8 cellular contexts compared by ENCODE assay signal in genomic region chr5:170420809-170421412, GRCh38. TPM values are rescaled to one million over a fixed set of nuclear protein-coding genes. Genes with fewer than 3 reads are reported as not detected.
DNase-seq lines count a peak whose midpoint lies in the region; ATAC-seq and TF ChIP-seq lines count a peak whose summit lies in the region.

No MANE protein-coding gene starts in this region.

- CTCF ChIA-PET in IMR-90 (lab: Yijun Ruan, JAX) = interaction anchor here (0.5 to 1.8 kb wide), 3 partner anchors 10 to 195 kb away, joined by 3 to 10 read pairs (median 4); no protein-coding TSS in a partner anchor

- H2BK15ac ChIP-seq in IMR-90 (ENCODE audit: low read depth, low read length) (no peak overlapping the region), neuronal stem cell (ENCODE audit: low read length) (no peak overlapping the region)

- H3K9me3 ChIP-seq in IMR-90 (ENCODE audit: control insufficient read depth, insufficient read depth, low read length) = no peaks in the 10 kb centered on the region
- H3K9me3 ChIP-seq in Peyer's patch = no peaks in the 10 kb centered on the region
- H3K9me3 ChIP-seq in neuronal stem cell (replicated peaks in 1 of 2; ENCODE audit: control insufficient read depth in 2 of 2, insufficient read depth in 1 of 2, low read depth in 1 of 2, low read length in 2 of 2) = peaks cover 0 to 2% of the 10 kb centered on the region in 2 donors
- no peaks in the 10 kb centered on the region for H3K9me3 ChIP-seq in uterus

- H3K27me3 ChIP-seq in IMR-90 (ENCODE audit: control insufficient read depth, insufficient read depth, low read length) = peaks cover 7% of the 10 kb centered on the region
- H3K27me3 ChIP-seq in Peyer's patch = no peaks in the 10 kb centered on the region
- peaks cover 0 to 4% (median 0%) of the 10 kb centered on the region in 3 experiments for H3K27me3 ChIP-seq in neuronal stem cell (ENCODE audit: control insufficient read depth in 3 of 3, insufficient read depth in 3 of 3, low read depth in 1 of 3, low read length in 3 of 3)
- no peaks in the 10 kb centered on the region for H3K27me3 ChIP-seq in uterus

- no peak overlapping the region for H3K27ac ChIP-seq in IMR-90 (ENCODE audit: insufficient read depth, low read length)
- H3K27ac ChIP-seq in Peyer's patch = no peak overlapping the region
- no peak overlapping the region for H3K27ac ChIP-seq in neuronal stem cell (replicated peaks; ENCODE audit: low read length)
- H3K27ac ChIP-seq in uterus = no peak overlapping the region

- TF ChIP-seq CTCF in IMR-90 (conservative IDR thresholded peaks at IDR 0.05; ENCODE audit: low read depth, low read length) (peak; percentile 62), Peyer's patch (IDR thresholded peaks at IDR 0.05) (peak; percentile 53 to 78 (median 56)), fibroblast of pulmonary artery (IDR thresholded peaks at IDR 0.05; ENCODE audit: low read length, missing control alignments) (peak; percentile 83), uterus (IDR thresholded peaks at IDR 0.05) (peak; percentile 61 to 76 (median 76))

- H2BK12ac ChIP-seq in neuronal stem cell (ENCODE audit: low read length) = no peak overlapping the region

- BruUV-seq in IMR-90 (replicated peaks; lab: Mats Ljungman, UMichigan) = no TSS peak

- ATAC-seq in IMR-90 (ENCODE audit: low read depth) = peak; percentile 90

- H3K4me1 ChIP-seq in IMR-90 (ENCODE audit: control insufficient read depth, insufficient read depth, low read length) = no peaks in the 10 kb centered on the region
- H3K4me1 ChIP-seq in Peyer's patch = no peaks in the 10 kb centered on the region
- H3K4me1 ChIP-seq in neuronal stem cell (ENCODE audit: control insufficient read depth in 2 of 2, insufficient read depth in 1 of 2, low read depth in 1 of 2, low read length in 2 of 2) = peaks cover 0 to 3% of the 10 kb centered on the region in 2 donors
- no peaks in the 10 kb centered on the region for H3K4me1 ChIP-seq in uterus

- H2BK5ac ChIP-seq in IMR-90 (ENCODE audit: low read depth, low read length, poor library complexity, severe bottlenecking) (no peak overlapping the region), neuronal stem cell (ENCODE audit: low read length) (no peak overlapping the region)

- DNase-seq in DMS 273 (lab: John Stamatoyannopoulos, UW; ENCODE audit: unreplicated experiment) (peak; percentile 82), DMS 273 treated with DMSO at 0.1 percent for 48 hours (lab: John Stamatoyannopoulos, UW) (no peak), IMR-90 (peak; percentile 67), Peyer's patch (peak in 2 of 3 donors; percentile 49 to 73), fibroblast of pulmonary artery (ENCODE audit: low read depth) (peak; percentile 82), neuronal stem cell (ENCODE audit: low spot score) (peak; percentile 78), uterus (peak; percentile 48 to 73)
- DNase-seq in activated T-cell treated with anti-CD3 and anti-CD28 coated beads, Interleukin-2, amount 50 U/mL, for 48 hours = peak; percentile 58 to 63

- H2AFZ ChIP-seq in IMR-90 (replicated peaks; ENCODE audit: low read length, poor library complexity) (peak overlapping the region; percentile 28), neuronal stem cell (ENCODE audit: low read length) (no peak overlapping the region)

- dilution Hi-C loops in IMR-90 (cut with HindIII; ENCODE audit: low sequenced_read_pairs, unreplicated experiment) = no loop called here

- H4K8ac ChIP-seq in IMR-90 (ENCODE audit: low read depth in 2 of 2, low read length in 2 of 2) = no peak overlapping the region
- H4K8ac ChIP-seq in neuronal stem cell (ENCODE audit: low read depth, low read length) = no peak overlapping the region

- TF ChIP-seq POLR2A in IMR-90 (IDR thresholded peaks at IDR 0.05; ENCODE audit: low read depth, low read length) (no peak), Peyer's patch (IDR thresholded peaks at IDR 0.05) (no peak), uterus (IDR thresholded peaks at IDR 0.05) (no peak)

- H3K14ac ChIP-seq in IMR-90 (replicated peaks; ENCODE audit: low read depth, low read length) (no peak overlapping the region), neuronal stem cell (ENCODE audit: low read length) (no peak overlapping the region)

- no peak overlapping the region for H4K5ac ChIP-seq in IMR-90 (ENCODE audit: low read depth, low read length)

- H3K23ac ChIP-seq in IMR-90 (ENCODE audit: low read depth, low read length) (no peak overlapping the region), neuronal stem cell (ENCODE audit: low read depth, low read length, poor library complexity) (no peak overlapping the region)

- POLR2A ChIA-PET in IMR-90 (lab: Charles Lee; ENCODE audit: unreplicated experiment) = no interaction called here

- H3K9me1 ChIP-seq in IMR-90 (ENCODE audit: insufficient read depth, low read length) = no peaks in the 10 kb centered on the region

- peak overlapping the region; percentile 29 for H2AK9ac ChIP-seq in IMR-90 (replicated peaks; ENCODE audit: low read depth, low read length, poor library complexity)

- no peak overlapping the region for H3K4me2 ChIP-seq in IMR-90 (ENCODE audit: low read depth, low read length)
- no peak overlapping the region for H3K4me2 ChIP-seq in neuronal stem cell (ENCODE audit: insufficient read depth, low read length, poor library complexity, severe bottlenecking)

- TF ChIP-seq RAD21 in IMR-90 (IDR thresholded peaks at IDR 0.05; ENCODE audit: low read length) = peak; percentile 48

- H2AK5ac ChIP-seq in IMR-90 (ENCODE audit: low read depth, low read length) = no peak overlapping the region
- H2AK5ac ChIP-seq in neuronal stem cell (ENCODE audit: low read depth, low read length) = no peak overlapping the region

- no CpG with 5 or more reads among the region's 9 CpGs for WGBS in IMR-90 (ENCODE audit: extremely low coverage in 2 of 2, insufficient read length in 1 of 2), 2 experiments
- WGBS in neuronal stem cell (ENCODE audit: extremely low coverage in 2 of 2, insufficient read length in 2 of 2, insufficient replicate concordance in 1 of 2), 2 donors = no CpG with 5 or more reads among the region's 9 CpGs

- no peak overlapping the region for H3K18ac ChIP-seq in IMR-90 (ENCODE audit: low read depth, low read length)
- no peak overlapping the region for H3K18ac ChIP-seq in neuronal stem cell (ENCODE audit: low read length)

- H2BK120ac ChIP-seq in IMR-90 (ENCODE audit: low read depth, low read length) (no peak overlapping the region), neuronal stem cell (ENCODE audit: low read depth, low read length) (no peak overlapping the region)

- H3K4ac ChIP-seq in IMR-90 (ENCODE audit: low read depth, low read length) (no peak overlapping the region), neuronal stem cell (ENCODE audit: low read length) (no peak overlapping the region)

- no peaks in the 10 kb centered on the region for H3K36me3 ChIP-seq in IMR-90 (ENCODE audit: control insufficient read depth, insufficient read depth, low read length)
- H3K36me3 ChIP-seq in Peyer's patch = no peaks in the 10 kb centered on the region
- H3K36me3 ChIP-seq in neuronal stem cell (replicated peaks in 1 of 2; ENCODE audit: control insufficient read depth in 2 of 2, insufficient read depth in 2 of 2, low read length in 2 of 2) = no peaks in the 10 kb centered on the region
- H3K36me3 ChIP-seq in uterus = no peaks in the 10 kb centered on the region

- H3K79me1 ChIP-seq in IMR-90 (ENCODE audit: low read depth in 1 of 2, low read length in 2 of 2) (no peaks in the 10 kb centered on the region), neuronal stem cell (ENCODE audit: low read depth, low read length) (no peaks in the 10 kb centered on the region)

- H2BK20ac ChIP-seq in IMR-90 (ENCODE audit: low read depth, low read length) = no peak overlapping the region

- in situ Hi-C loops in IMR-90 (cut with MboI; ENCODE audit: low sequenced_read_pairs) = loop anchor here (5.0 to 10.0 kb wide), 2 partner anchors 196 to 319 kb away; no protein-coding TSS in a partner anchor

- no peak overlapping the region for H4K91ac ChIP-seq in IMR-90 (ENCODE audit: insufficient read depth, low read depth, low read length)
- no peak overlapping the region for H4K91ac ChIP-seq in neuronal stem cell (ENCODE audit: low read depth, low read length, poor library complexity)

- no peaks in the 10 kb centered on the region for H4K20me1 ChIP-seq in IMR-90 (ENCODE audit: insufficient read depth, low read length)

- H3K4me3 ChIP-seq in IMR-90 (ENCODE audit: insufficient read depth, low read depth, low read length) (no peak overlapping the region), Peyer's patch (no peak overlapping the region), fibroblast of pulmonary artery (replicated peaks; ENCODE audit: low read depth, low read length) (no peak overlapping the region), neuronal stem cell (ENCODE audit: low read length in 2 of 2) (no peak overlapping the region), uterus (no peak overlapping the region)

- H3K9ac ChIP-seq in IMR-90 (ENCODE audit: low read depth, low read length) (no peak overlapping the region), neuronal stem cell (ENCODE audit: low read depth, low read length, poor library complexity) (no peak overlapping the region)

- intact Hi-C loops in IMR-90 (cut with micrococcal nuclease) (loop anchor here (1.0 kb wide), 2 partner anchors 195 to 321 kb away; no protein-coding TSS in a partner anchor), uterus (cut with DNase I; ENCODE audit: low total_unique reads) (loop anchor here (2.0 to 10.0 kb wide), 2 partner anchors 58 to 156 kb away; no protein-coding TSS in a partner anchor)

- H3K56ac ChIP-seq in IMR-90 (ENCODE audit: extremely low read depth, insufficient read depth, low read length) = no peak overlapping the region

TF ChIP-seq in IMR-90, 13 proteins besides CTCF, POLR2A, EP300 and RAD21:
- TF ChIP-seq FOS (IDR thresholded peaks at IDR 0.05; ENCODE audit: low read depth, low read length) = no peak
- TF ChIP-seq SMC3 (IDR thresholded peaks at IDR 0.05; ENCODE audit: low read depth, low read length) = peak; percentile 56
TF ChIP-seq in IMR-90: peak in this region for 1.

RNA-seq across cellular contexts. Expression of gene KCNMB1, which starts 31.7 kb away (rescaled TPM):
- total RNA-seq in IMR-90 (2012; rRNA removed) = not detected in 2 replicates
- polyA plus RNA-seq in IMR-90 (2012; rRNA removed) = not detected in 2 replicates
- polyA plus RNA-seq in IMR-90 (2012; cell fraction: cytosol; rRNA removed) = not detected in 2 replicates
- not detected in 2 replicates for polyA plus RNA-seq in IMR-90 (2012; cell fraction: nucleus; rRNA removed; ENCODE audit: low replicate concordance)
- 1 to 10 TPM in 1 of 4 donors, under 1 TPM in 3; 0.18 to 1.5 (median 0.81) TPM for total RNA-seq in Peyer's patch
- polyA plus RNA-seq in neuronal stem cell (2013, experiment 1 of 2) = 0.10 TPM
- polyA plus RNA-seq in neuronal stem cell (2013, experiment 2 of 2) = 0.07 TPM
- 10 to 100 TPM in 1 of 4 donors, 1 to 10 TPM in 3; 5.7 to 42.6 (median 8.7) TPM for total RNA-seq in uterus
